8 cellular contexts compared by ENCODE assay signal in genomic region chr1:169106095-169106920, GRCh38. TPM values are rescaled to one million over a fixed set of nuclear protein-coding genes. Genes with fewer than 3 reads are reported as not detected.
A peak's percentile ranks its signal among the peaks of the same experiment; 100 is the strongest.
DNase-seq lines count a peak whose midpoint lies in the region; ATAC-seq lines count a peak whose summit lies in the region.

TSS of gene ATP1B1 (plus strand) at chr1:169106690. CDS start at chr1:169106830, 140 bp downstream.

- H3K27ac ChIP-seq in CD8-positive, alpha-beta memory T cell (ENCODE audit: low read depth, low read length) = no peak within 1 kb of the TSS

- H3K4me3 ChIP-seq in CD8-positive, alpha-beta memory T cell (ENCODE audit: low read length) = peak within 1 kb of the TSS; percentile 62

- CTCF ChIA-PET in CD8-positive, alpha-beta memory T cell (lab: Charles Lee) = interaction anchor here (0.8 to 2.1 kb wide), 2 partner anchors 19 to 764 kb away, joined by 4 to 7 read pairs; no protein-coding TSS in a partner anchor
- CTCF ChIA-PET in activated CD8-positive, alpha-beta T cell treated with anti-CD3 and anti-CD28 coated beads, Interleukin-2, amount 10 ng/mL, durations not matched to agents 7 days and 5 days (lab: Charles Lee) = interaction anchor here (0.8 to 2.0 kb wide), 4 partner anchors 12 to 764 kb away, joined by 3 to 10 read pairs (median 4); no protein-coding TSS in a partner anchor

- H3K27me3 ChIP-seq in CD8-positive, alpha-beta memory T cell (ENCODE audit: insufficient read depth, low read length, poor library complexity, severe bottlenecking) = peaks cover 4% of the 10 kb centered on the region

- ATAC-seq in GM19452 (IDR thresholded peaks at IDR 0.05; ENCODE audit: unreplicated experiment) (peak; percentile 85), HG03571 (IDR thresholded peaks at IDR 0.05; ENCODE audit: unreplicated experiment) (peak; percentile 81)
- peak; percentile 95 for ATAC-seq in activated CD8-positive, alpha-beta T cell treated with anti-CD3 and anti-CD28 coated beads, Interleukin-2, amount 10 ng/mL, durations not matched to agents 7 days and 5 days

- peaks cover 0 to 5% of the 10 kb centered on the region in 2 donors for H3K27me3 Mint-ChIP-seq in CD8-positive, alpha-beta memory T cell
- peaks cover 10% of the 10 kb centered on the region for H3K27me3 Mint-ChIP-seq in activated CD8-positive, alpha-beta T cell treated with anti-CD3 and anti-CD28 coated beads, Interleukin-2, amount 10 ng/mL, durations not matched to agents 7 days and 5 days (ENCODE audit: low read depth)

- peaks cover 0 to 2% (median 0%) of the 10 kb centered on the region in 3 donors for H3K36me3 Mint-ChIP-seq in CD8-positive, alpha-beta memory T cell
- H3K36me3 Mint-ChIP-seq in activated CD8-positive, alpha-beta T cell treated with anti-CD3 and anti-CD28 coated beads, Interleukin-2, amount 10 ng/mL, durations not matched to agents 7 days and 5 days (ENCODE audit: low read depth) = peaks cover 14% of the 10 kb centered on the region

- no peaks in the 10 kb centered on the region for H3K9me3 Mint-ChIP-seq in CD8-positive, alpha-beta memory T cell
- H3K9me3 Mint-ChIP-seq in activated CD8-positive, alpha-beta T cell treated with anti-CD3 and anti-CD28 coated beads, Interleukin-2, amount 10 ng/mL, durations not matched to agents 7 days and 5 days (ENCODE audit: insufficient read depth) = no peaks in the 10 kb centered on the region

- peak; percentile 75 to 85 (median 79) for DNase-seq in CD8-positive, alpha-beta memory T cell
- DNase-seq in NCI-H82 (lab: John Stamatoyannopoulos, UW) = peak; percentile 97
- DNase-seq in activated CD8-positive, alpha-beta T cell treated with anti-CD3 and anti-CD28 coated beads, Interleukin-2, amount 10 ng/mL, durations not matched to agents 7 days and 5 days = peak; percentile 86
- peak; percentile 73 for DNase-seq in effector CD4-positive, alpha-beta T cell
- DNase-seq in lung microvascular endothelial cell (ENCODE audit: low read depth in 2 of 2) = peak; percentile 85 to 90
- peak; percentile 60 to 80 (median 61) for DNase-seq in stimulated activated CD4-positive, alpha-beta T cell treated with anti-CD3 and anti-CD28 coated beads, TNF-alpha, amount 100 ng/mL, for 48 hours (ENCODE audit: low read depth in 3 of 3)

- peaks cover 23 to 43% (median 38%) of the 10 kb centered on the region in 3 donors for H3K4me1 Mint-ChIP-seq in CD8-positive, alpha-beta memory T cell
- H3K4me1 Mint-ChIP-seq in activated CD8-positive, alpha-beta T cell treated with anti-CD3 and anti-CD28 coated beads, Interleukin-2, amount 10 ng/mL, durations not matched to agents 7 days and 5 days (ENCODE audit: low read depth) = peaks cover 43% of the 10 kb centered on the region

- H3K4me1 ChIP-seq in CD8-positive, alpha-beta memory T cell (ENCODE audit: insufficient read depth, low read length) = peaks cover 30% of the 10 kb centered on the region

- peak within 1 kb of the TSS; percentile 76 to 95 (median 88) for H3K4me3 Mint-ChIP-seq in CD8-positive, alpha-beta memory T cell
- H3K4me3 Mint-ChIP-seq in activated CD8-positive, alpha-beta T cell treated with anti-CD3 and anti-CD28 coated beads, Interleukin-2, amount 10 ng/mL, durations not matched to agents 7 days and 5 days = peak within 1 kb of the TSS; percentile 77

- no peaks in the 10 kb centered on the region for H3K36me3 ChIP-seq in CD8-positive, alpha-beta memory T cell (ENCODE audit: insufficient read depth, low read length)

- H3K27ac Mint-ChIP-seq in CD8-positive, alpha-beta memory T cell = peak within 1 kb of the TSS; percentile 2 to 85 (median 71)
- peak within 1 kb of the TSS; percentile 84 for H3K27ac Mint-ChIP-seq in activated CD8-positive, alpha-beta T cell treated with anti-CD3 and anti-CD28 coated beads, Interleukin-2, amount 10 ng/mL, durations not matched to agents 7 days and 5 days

- no peaks in the 10 kb centered on the region for H3K9me3 ChIP-seq in CD8-positive, alpha-beta memory T cell (ENCODE audit: low read length)

- POLR2A ChIA-PET in CD8-positive, alpha-beta memory T cell (lab: Charles Lee) = no interaction called here
- POLR2A ChIA-PET in activated CD8-positive, alpha-beta T cell treated with anti-CD3 and anti-CD28 coated beads, Interleukin-2, amount 10 ng/mL, durations not matched to agents 7 days and 5 days (lab: Charles Lee) = interaction anchor here (0.5 kb wide), 1 partner anchor 71 kb away, joined by 3 read pairs; no protein-coding TSS in a partner anchor

RNA-seq across cellular contexts. Expression of gene ATP1B1, which starts in this region (rescaled TPM):
- 1 to 10 TPM; 3.7 to 4.5 TPM for total RNA-seq in CD8-positive, alpha-beta memory T cell
- polyA plus RNA-seq in CD8-positive, alpha-beta memory T cell = 1.7 TPM
- 10 to 100 TPM; 10.7 to 12.0 TPM for total RNA-seq in activated CD8-positive, alpha-beta T cell treated with anti-CD3 and anti-CD28 coated beads, Interleukin-2, amount 10 ng/mL, durations not matched to agents 7 days and 5 days
- 2.6 and 8.1 TPM in 2 replicates for total RNA-seq in lung microvascular endothelial cell
